In genomic region chr22:50306753-50307749, GRCh38 we compare ENCODE assay signal across 8 cellular contexts. TPM values are rescaled to one million over a fixed set of nuclear protein-coding genes. Genes with fewer than 3 reads are reported as not detected.
DNase-seq lines count a peak whose midpoint lies in the region; ATAC-seq and TF ChIP-seq lines count a peak whose summit lies in the region.

PLXNB2 (minus strand) TSS chr22:50307646; CDS start chr22:50290584, 17,062 bp downstream.

- H3K9me3 Mint-ChIP-seq in activated CD8-positive, alpha-beta T cell treated with anti-CD3 and anti-CD28 coated beads, Interleukin-2, amount 10 ng/mL, durations not matched to agents 7 days and 5 days (ENCODE audit: insufficient read depth) = no peaks in the 10 kb centered on the region

- CTCF ChIA-PET in activated CD8-positive, alpha-beta T cell treated with anti-CD3 and anti-CD28 coated beads, Interleukin-2, amount 10 ng/mL, durations not matched to agents 7 days and 5 days (lab: Charles Lee) = interaction anchor here (0.8 to 2.0 kb wide), 2 partner anchors 17 to 35 kb away, joined by 5 to 8 read pairs; no protein-coding TSS in a partner anchor

- no peaks in the 10 kb centered on the region for H3K36me3 Mint-ChIP-seq in activated CD8-positive, alpha-beta T cell treated with anti-CD3 and anti-CD28 coated beads, Interleukin-2, amount 10 ng/mL, durations not matched to agents 7 days and 5 days (ENCODE audit: low read depth)

- peak within 1 kb of the TSS; percentile 94 for H3K9ac ChIP-seq in mucosa of stomach (ENCODE audit: low read length)

- H3K4me1 ChIP-seq in mucosa of stomach (ENCODE audit: control insufficient read depth, insufficient read depth, low read length) (peaks cover 44% of the 10 kb centered on the region), urinary bladder (ENCODE audit: insufficient read depth) (peaks cover 2% of the 10 kb centered on the region)

- under 1% methylated on average over 102 of the region's 105 CpGs for WGBS in urinary bladder

- H3K9me3 ChIP-seq in mucosa of stomach (ENCODE audit: control insufficient read depth, low read length) = no peaks in the 10 kb centered on the region

- peak; percentile 53 for ATAC-seq in activated CD8-positive, alpha-beta T cell treated with anti-CD3 and anti-CD28 coated beads, Interleukin-2, amount 10 ng/mL, durations not matched to agents 7 days and 5 days

- H3K27ac Mint-ChIP-seq in activated CD8-positive, alpha-beta T cell treated with anti-CD3 and anti-CD28 coated beads, Interleukin-2, amount 10 ng/mL, durations not matched to agents 7 days and 5 days = no peak within 1 kb of the TSS

- H3K4me3 ChIP-seq in HFF-Myc (replicated peaks; ENCODE audit: low read depth, low read length) = peak within 1 kb of the TSS; percentile 88
- H3K4me3 ChIP-seq in fibroblast of mammary gland (ENCODE audit: control insufficient read depth, low read depth, low read length) = peak within 1 kb of the TSS; percentile 77
- peak within 1 kb of the TSS; percentile 63 for H3K4me3 ChIP-seq in mucosa of stomach (ENCODE audit: low read length)
- H3K4me3 ChIP-seq in urinary bladder (ENCODE audit: low read depth, low read length) = peak within 1 kb of the TSS; percentile 80

- peaks cover 40% of the 10 kb centered on the region for H3K4me1 Mint-ChIP-seq in activated CD8-positive, alpha-beta T cell treated with anti-CD3 and anti-CD28 coated beads, Interleukin-2, amount 10 ng/mL, durations not matched to agents 7 days and 5 days (ENCODE audit: low read depth)

- H3K4me3 Mint-ChIP-seq in activated CD8-positive, alpha-beta T cell treated with anti-CD3 and anti-CD28 coated beads, Interleukin-2, amount 10 ng/mL, durations not matched to agents 7 days and 5 days = no peak within 1 kb of the TSS

- H3K27ac ChIP-seq in urinary bladder (ENCODE audit: low read depth) = peak within 1 kb of the TSS; percentile 94

- DNase-seq in DMS53 (lab: John Stamatoyannopoulos, UW) (peak; percentile 90), HFF-Myc (ENCODE audit: extremely low read depth, low read depth) (no peak), NCI-H510A (lab: John Stamatoyannopoulos, UW) (peak; percentile 65), fibroblast of mammary gland (ENCODE audit: low read depth) (peak; percentile 74), activated gamma-delta T cell treated with Interleukin-2 at 50 U/mL for 16 hours (no peak)
- DNase-seq in activated CD8-positive, alpha-beta T cell treated with anti-CD3 and anti-CD28 coated beads, Interleukin-2, amount 10 ng/mL, durations not matched to agents 7 days and 5 days = peak; percentile 52

- TF ChIP-seq CTCF in HFF-Myc (IDR thresholded peaks at IDR 0.05; ENCODE audit: low read depth, low read length, missing control alignments) = no peak
- TF ChIP-seq CTCF in fibroblast of mammary gland (conservative IDR thresholded peaks at IDR 0.05; ENCODE audit: control insufficient read depth, insufficient read depth, low read depth, low read length) = no peak

- no peaks in the 10 kb centered on the region for H3K27me3 ChIP-seq in mucosa of stomach (ENCODE audit: control insufficient read depth, insufficient read depth, low read length)

- H3K27me3 Mint-ChIP-seq in activated CD8-positive, alpha-beta T cell treated with anti-CD3 and anti-CD28 coated beads, Interleukin-2, amount 10 ng/mL, durations not matched to agents 7 days and 5 days (ENCODE audit: low read depth) = peaks cover 2% of the 10 kb centered on the region

- POLR2A ChIA-PET in activated CD8-positive, alpha-beta T cell treated with anti-CD3 and anti-CD28 coated beads, Interleukin-2, amount 10 ng/mL, durations not matched to agents 7 days and 5 days (lab: Charles Lee) = interaction anchor here (1.0 to 1.7 kb wide), 6 partner anchors 8 to 137 kb away, joined by 3 to 9 read pairs (median 4); no protein-coding TSS in a partner anchor

- H3K36me3 ChIP-seq in mucosa of stomach (ENCODE audit: control insufficient read depth, insufficient read depth, low read length) (no peaks in the 10 kb centered on the region), urinary bladder (ENCODE audit: insufficient read depth) (no peaks in the 10 kb centered on the region)

RNA-seq across cellular contexts. Expression of gene PLXNB2, which starts in this region (rescaled TPM):
- 10 to 100 TPM; 48.4 to 49.9 TPM for total RNA-seq in activated CD8-positive, alpha-beta T cell treated with anti-CD3 and anti-CD28 coated beads, Interleukin-2, amount 10 ng/mL, durations not matched to agents 7 days and 5 days
- total RNA-seq in urinary bladder = 61.7 TPM
- 106 TPM for polyA plus RNA-seq in urinary bladder

Comparison
In these comparisons a context has a peak if more than half of its experiments do, and no peak if none do; other contexts are left out.
1. DNase-seq: peak in DMS53 (single experiment), NCI-H510A (single experiment), activated CD8-positive, alpha-beta T cell treated with anti-CD3 and anti-CD28 coated beads, Interleukin-2, amount 10 ng/mL, durations not matched to agents 7 days and 5 days (single experiment) and fibroblast of mammary gland (single experiment); none in HFF-Myc (single experiment) and activated gamma-delta T cell treated with Interleukin-2 at 50 U/mL for 16 hours (single experiment).
2. Peak in every context shown above with its lines, with median percentiles within 50 percentile points of each other: H3K4me3 ChIP-seq.